Comparison of ENCODE assay signal across 11 cellular contexts in genomic region chr1:67791686-67792475, GRCh38. TPM values are rescaled to one million over a fixed set of nuclear protein-coding genes. Genes with fewer than 3 reads are reported as not detected.
A peak's percentile ranks its signal among the peaks of the same experiment; 100 is the strongest.
DNase-seq lines count a peak whose midpoint lies in the region; TF ChIP-seq lines count a peak whose summit lies in the region.
"Had no signal": no experiment of that assay in that cellular context is flagged by ENCODE, and none has a peak within 500 bp of the region (broad histone marks: within the 10 kb centered on the region; RNA-seq: fewer than 3 reads in every experiment).

No MANE protein-coding gene starts in this region.

- H3K9ac ChIP-seq in SK-N-SH = peak overlapping the region; percentile 60

- H2AFZ ChIP-seq in SK-N-SH (ENCODE audit: low read depth) = no peak overlapping the region

- CTCF ChIA-PET in SK-N-SH (lab: Yijun Ruan, JAX) = no interaction called here

- H3K4me2 ChIP-seq in SK-N-SH = peak overlapping the region; percentile 75

- no peaks in the 10 kb centered on the region for H3K9me3 ChIP-seq in SK-N-SH

- H3K27ac ChIP-seq in SK-N-SH (ENCODE audit: low read depth in 2 of 2, low read length in 1 of 2) = peak overlapping the region; percentile 75 to 97; a peak in 3 of 4 replicates

- H4K20me1 ChIP-seq in SK-N-SH (ENCODE audit: insufficient read depth) = peaks cover 7% of the 10 kb centered on the region

- no peak for TF ChIP-seq RAD21 in SK-N-SH (IDR thresholded peaks at IDR 0.05; ENCODE audit: low read length)

- peaks cover 93% of the 10 kb centered on the region for H3K79me2 ChIP-seq in SK-N-SH (ENCODE audit: insufficient read depth)

- peaks cover 8 to 49% of the 10 kb centered on the region in 2 experiments for H3K4me1 ChIP-seq in SK-N-SH (ENCODE audit: control insufficient read depth in 1 of 2, insufficient read depth in 2 of 2, low read depth in 1 of 2, low read length in 1 of 2)

- H3K36me3 ChIP-seq in SK-N-SH (replicated peaks in 1 of 2; ENCODE audit: control insufficient read depth in 1 of 2, insufficient read depth in 2 of 2, low read length in 1 of 2) = peaks cover 0 to 8% of the 10 kb centered on the region in 2 experiments

- WGBS in SK-N-SH (ENCODE audit: low lambda C conversion rate) = 24% methylated on average over 8 of the region's 8 CpGs

- H3K27me3 ChIP-seq in SK-N-SH (ENCODE audit: insufficient read depth) = no peaks in the 10 kb centered on the region

- TF ChIP-seq EP300 in SK-N-SH (IDR thresholded peaks at IDR 0.05; ENCODE audit: borderline replicate concordance in 1 of 2, low read depth in 1 of 2, low read length in 1 of 2) = peak in 1 of 2 experiments; percentile 49; a peak in 1 of 4 replicates

- H3K9me2 ChIP-seq in SK-N-SH = no peaks in the 10 kb centered on the region

- H3K4me3 ChIP-seq in SK-N-SH (ENCODE audit: low read depth in 2 of 2, low read length in 1 of 2) (peak overlapping the region in 1 of 2 experiments; percentile 36; a peak in 2 of 4 replicates), retinal pigment epithelial cell (ENCODE audit: low read length) (no peak overlapping the region)

- peaks cover 50% of the 10 kb centered on the region for H3F3A ChIP-seq in SK-N-SH (replicated peaks; ENCODE audit: insufficient read depth)

- DNase-seq in EL (peak; percentile 98), SK-N-SH (no peak), fibroblast of the conjunctiva (ENCODE audit: low read depth) (peak; percentile 89), retinal pigment epithelial cell (ENCODE audit: low read depth) (peak; percentile 75), OCI-M2 (lab: John Stamatoyannopoulos, UW; ENCODE audit: unreplicated experiment) (no peak), NCI-H2029 (lab: John Stamatoyannopoulos, UW) (no peak), D341Med (ENCODE audit: low spot score) (no peak), DMS79 treated with DMSO at 0.1 percent for 48 hours (lab: John Stamatoyannopoulos, UW) (no peak)
- DNase-seq: activated CD4-positive, CD25-positive, alpha-beta regulatory T cell treated with anti-CD3 and anti-CD28 coated beads, Interleukin-2, amount 50 U/mL, for 72 hours; naive B cell; NCI-H1417 treated with DMSO at 0.1 percent for 48 hours had no signal

- POLR2A ChIA-PET in SK-N-SH (lab: Yijun Ruan, JAX) = no interaction called here

- no peak for TF ChIP-seq CTCF in SK-N-SH (IDR thresholded peaks at IDR 0.05)
- no peak for TF ChIP-seq CTCF in retinal pigment epithelial cell (conservative IDR thresholded peaks at IDR 0.05; ENCODE audit: low read depth, low read length)

TF ChIP-seq in SK-N-SH, 30 proteins besides CTCF, POLR2A, EP300 and RAD21:
- TF ChIP-seq NFIC (IDR thresholded peaks at IDR 0.05; ENCODE audit: borderline replicate concordance) = peak; percentile 71; the same call in 1 of the 2 replicates
- TF ChIP-seq IRF3 (IDR thresholded peaks at IDR 0.05; ENCODE audit: low read depth, low read length) = no peak
- TF ChIP-seq TCF12 (IDR thresholded peaks at IDR 0.05) = peak; percentile 76
- peak; percentile 58; the same call in 1 of the 2 replicates for TF ChIP-seq MAX (IDR thresholded peaks at IDR 0.05; ENCODE audit: low read depth)
- TF ChIP-seq PBX3 (IDR thresholded peaks at IDR 0.05) = peak; percentile 78
- peak; percentile 71 for TF ChIP-seq JUND (IDR thresholded peaks at IDR 0.05)
- peak; percentile 61; the same call in 1 of the 2 replicates for TF ChIP-seq FOSL2 (IDR thresholded peaks at IDR 0.05; ENCODE audit: borderline replicate concordance, low read depth)
- peak; percentile 88 for TF ChIP-seq TEAD4 (IDR thresholded peaks at IDR 0.05; ENCODE audit: borderline replicate concordance, insufficient read depth)
- TF ChIP-seq TAF1 (IDR thresholded peaks at IDR 0.05; ENCODE audit: borderline replicate concordance, low read depth, low read length) = no peak
- TF ChIP-seq RFX5 (IDR thresholded peaks at IDR 0.05; ENCODE audit: low read length) = no peak

RNA-seq across cellular contexts. Expression of gene GNG12, which starts 41.4 kb away (rescaled TPM):
- polyA plus RNA-seq in SK-N-SH (2012; rRNA removed) = 41.2 and 56.1 TPM in 2 replicates
- polyA plus RNA-seq in SK-N-SH (2012; cell fraction: cytosol; rRNA removed) = 64.5 and 77.0 TPM in 2 replicates
- polyA plus RNA-seq in SK-N-SH (2012; cell fraction: nucleus; rRNA removed) = 15.4 and 30.0 TPM in 2 replicates

Comparison
In these comparisons a context has a peak if more than half of its experiments do, and no peak if none do; other contexts are left out.
1. DNase-seq: peak in EL (single experiment), fibroblast of the conjunctiva (single experiment) and retinal pigment epithelial cell (single experiment); none in SK-N-SH (single experiment), OCI-M2 (single experiment), NCI-H2029 (single experiment), D341Med (single experiment) and DMS79 treated with DMSO at 0.1 percent for 48 hours (single experiment).